ENCODE assay signal across 8 cellular contexts in the genomic region with DNA sequence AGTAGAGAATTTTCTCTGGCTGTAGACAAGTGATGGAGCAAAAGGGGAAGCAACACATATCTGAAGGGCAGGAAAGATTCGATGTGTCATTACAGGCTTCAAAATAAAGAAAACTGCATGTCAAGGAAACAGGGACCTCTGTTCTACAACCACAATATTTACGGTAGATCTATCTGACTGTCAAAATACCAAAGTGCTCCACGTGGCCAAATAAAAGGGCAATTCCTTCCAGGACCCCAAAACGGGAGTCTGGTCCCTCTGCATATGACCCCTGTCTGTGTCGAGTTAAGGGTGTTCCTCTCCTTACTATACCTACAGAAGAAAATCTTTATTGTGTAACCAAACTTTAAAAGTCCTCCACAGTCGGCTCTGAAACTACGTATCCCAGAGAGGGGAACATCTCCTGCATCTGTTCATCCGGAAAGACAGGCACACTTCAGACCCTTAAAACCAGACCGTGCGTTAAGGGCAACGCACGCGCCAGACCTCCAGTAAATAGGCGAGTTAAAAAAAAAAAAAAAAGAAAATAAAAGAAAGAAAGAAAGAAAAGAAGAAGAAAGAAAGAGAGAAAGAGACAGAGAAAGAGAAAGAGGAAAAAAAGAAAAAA. TPM values are rescaled to one million over a fixed set of nuclear protein-coding genes. Genes with fewer than 3 reads are reported as not detected.
A peak's percentile ranks its signal among the peaks of the same experiment; 100 is the strongest.
DNase-seq lines count a peak whose midpoint lies in the region; ATAC-seq and TF ChIP-seq lines count a peak whose summit lies in the region.

No MANE protein-coding gene starts in this region.

- intact Hi-C loops in activated T-helper 1 cell treated with anti-CD3 and anti-CD28 coated beads, Interleukin-12 subunit alpha, Interleukin-12 subunit beta, Interleukin-2, Interleukin-4 antibody, amounts not matched to agents 30 ng/mL and 10 ng/mL and 1 ng/mL, durations not matched to agents 14 hours and 24 hours and 36 hours (cut with micrococcal nuclease), result loop anchor here (1.0 to 5.0 kb wide), 4 partner anchors 184 to 551 kb away; a partner anchor contains a TSS

- H3K4me3 Mint-ChIP-seq in activated T-helper 1 cell treated with anti-CD3 and anti-CD28 coated beads, Interleukin-12 subunit alpha, Interleukin-12 subunit beta, Interleukin-2, Interleukin-4 antibody, amounts not matched to agents 30 ng/mL and 10 ng/mL and 1 ng/mL, durations not matched to agents 14 hours and 24 hours and 36 hours, result peak overlapping the region; percentile 96

- peaks cover 25% of the 10 kb centered on the region for H3K36me3 Mint-ChIP-seq in activated T-helper 1 cell treated with anti-CD3 and anti-CD28 coated beads, Interleukin-12 subunit alpha, Interleukin-12 subunit beta, Interleukin-2, Interleukin-4 antibody, amounts not matched to agents 30 ng/mL and 10 ng/mL and 1 ng/mL, durations not matched to agents 14 hours and 24 hours and 36 hours (ENCODE audit: low read depth)

- peaks cover 31% of the 10 kb centered on the region for H3K36me3 ChIP-seq in BE2C
- H3K36me3 ChIP-seq in HUES6 (ENCODE audit: control insufficient read depth, insufficient read depth, low read length), result peaks cover 7% of the 10 kb centered on the region; the same call in 1 of the 2 replicates
- no peaks in the 10 kb centered on the region for H3K36me3 ChIP-seq in tibial nerve

- no peaks in the 10 kb centered on the region for H3K27me3 Mint-ChIP-seq in activated T-helper 1 cell treated with anti-CD3 and anti-CD28 coated beads, Interleukin-12 subunit alpha, Interleukin-12 subunit beta, Interleukin-2, Interleukin-4 antibody, amounts not matched to agents 30 ng/mL and 10 ng/mL and 1 ng/mL, durations not matched to agents 14 hours and 24 hours and 36 hours (ENCODE audit: insufficient read depth)

- H3K4me1 ChIP-seq in BE2C, result peaks cover 4% of the 10 kb centered on the region
- 0 out of 2 replicates have a peak, but pooled peaks cover 3% of the 10 kb centered on the region for H3K4me1 ChIP-seq in HUES6 (ENCODE audit: control insufficient read depth, insufficient read depth, low read length)
- H3K4me1 ChIP-seq in tibial nerve, result peaks cover 0 to 42% (median 16%) of the 10 kb centered on the region in 4 donors

- H3K9me3 Mint-ChIP-seq in activated T-helper 1 cell treated with anti-CD3 and anti-CD28 coated beads, Interleukin-12 subunit alpha, Interleukin-12 subunit beta, Interleukin-2, Interleukin-4 antibody, amounts not matched to agents 30 ng/mL and 10 ng/mL and 1 ng/mL, durations not matched to agents 14 hours and 24 hours and 36 hours, result peaks cover 13% of the 10 kb centered on the region

- TF ChIP-seq POLR2A in tibial nerve (IDR thresholded peaks at IDR 0.05), result no peak

- H3K9ac ChIP-seq in HUES6 (ENCODE audit: low read length), result peak overlapping the region; percentile 93

- no peaks in the 10 kb centered on the region for H3K9me3 ChIP-seq in BE2C
- no peaks in the 10 kb centered on the region for H3K9me3 ChIP-seq in HUES6 (ENCODE audit: control insufficient read depth, insufficient read depth, low read depth, low read length)
- no peaks in the 10 kb centered on the region for H3K9me3 ChIP-seq in tibial nerve

- no peak for TF ChIP-seq EP300 in tibial nerve (IDR thresholded peaks at IDR 0.05)

- WGBS in tibial nerve, 2 donors, result 2 to 3% methylated on average over 14 of the region's 14 CpGs

- H3K4me3 ChIP-seq in BE2C (ENCODE audit: low read depth, low read length) (peak overlapping the region; percentile 97), HUES6 (ENCODE audit: low read depth, low read length) (peak overlapping the region; percentile 88), tibial nerve (peak overlapping the region; percentile 63 to 84 (median 82))

- DNase-seq in BE2C (no peak), kidney glomerular epithelial cell (lab: John Stamatoyannopoulos, UW) (peak; percentile 11), tibial nerve (ENCODE audit: low spot score in 2 of 2) (no peak), germinal center (ENCODE audit: low spot score) (no peak), NCI-H526 (lab: John Stamatoyannopoulos, UW) (no peak)
- DNase-seq in activated T-helper 1 cell treated with anti-CD3 and anti-CD28 coated beads, Interleukin-12 subunit alpha, Interleukin-12 subunit beta, Interleukin-2, Interleukin-4 antibody, amounts not matched to agents 30 ng/mL and 10 ng/mL and 1 ng/mL, durations not matched to agents 14 hours and 24 hours and 36 hours (ENCODE audit: low spot score), result no peak

- ATAC-seq in GM19351 (IDR thresholded peaks at IDR 0.05; ENCODE audit: unreplicated experiment), result no peak

- peak overlapping the region; percentile 95 for H3K27ac Mint-ChIP-seq in activated T-helper 1 cell treated with anti-CD3 and anti-CD28 coated beads, Interleukin-12 subunit alpha, Interleukin-12 subunit beta, Interleukin-2, Interleukin-4 antibody, amounts not matched to agents 30 ng/mL and 10 ng/mL and 1 ng/mL, durations not matched to agents 14 hours and 24 hours and 36 hours

- no peaks in the 10 kb centered on the region for H3K27me3 ChIP-seq in BE2C
- H3K27me3 ChIP-seq in HUES6 (ENCODE audit: control insufficient read depth, insufficient read depth, low read length), result no peaks in the 10 kb centered on the region
- no peaks in the 10 kb centered on the region for H3K27me3 ChIP-seq in tibial nerve

- peaks cover 33% of the 10 kb centered on the region for H3K4me1 Mint-ChIP-seq in activated T-helper 1 cell treated with anti-CD3 and anti-CD28 coated beads, Interleukin-12 subunit alpha, Interleukin-12 subunit beta, Interleukin-2, Interleukin-4 antibody, amounts not matched to agents 30 ng/mL and 10 ng/mL and 1 ng/mL, durations not matched to agents 14 hours and 24 hours and 36 hours (ENCODE audit: low read depth)

- TF ChIP-seq CTCF in BE2C (IDR thresholded peaks at IDR 0.05; ENCODE audit: low read depth, low read length) (no peak), tibial nerve (IDR thresholded peaks at IDR 0.05) (no peak)

- peak overlapping the region; percentile 80; the same call in 1 of the 2 replicates for H3K27ac ChIP-seq in HUES6 (ENCODE audit: low read depth, low read length)
- peak overlapping the region in 3 of 4 donors; percentile 24 to 81 (median 60) for H3K27ac ChIP-seq in tibial nerve

RNA-seq across cellular contexts. Expression of a gene that starts 0.8 kb away (rescaled TPM):
- polyA plus RNA-seq in BE2C (2012; ENCODE audit: insufficient read depth, insufficient read length, low read depth), result 181 TPM
- total RNA-seq in activated T-helper 1 cell treated with anti-CD3 and anti-CD28 coated beads, Interleukin-12 subunit alpha, Interleukin-12 subunit beta, Interleukin-2, Interleukin-4 antibody, amounts not matched to agents 30 ng/mL and 10 ng/mL and 1 ng/mL, durations not matched to agents 14 hours and 24 hours and 36 hours, result 161 and 169 TPM in 2 replicates
- 10 to 100 TPM; 56.7 to 92.3 (median 68.9) TPM for total RNA-seq in tibial nerve

RNA-seq across cellular contexts. Expression of a gene that starts 47.1 kb away (rescaled TPM):
- polyA plus RNA-seq in BE2C (2012; ENCODE audit: insufficient read depth, insufficient read length, low read depth), result 1.1 TPM
- total RNA-seq in activated T-helper 1 cell treated with anti-CD3 and anti-CD28 coated beads, Interleukin-12 subunit alpha, Interleukin-12 subunit beta, Interleukin-2, Interleukin-4 antibody, amounts not matched to agents 30 ng/mL and 10 ng/mL and 1 ng/mL, durations not matched to agents 14 hours and 24 hours and 36 hours, result 0.18 and 0.59 TPM in 2 replicates
- total RNA-seq in tibial nerve, result 1 to 10 TPM in 3 of 4 donors, under 1 TPM in 1; 0.78 to 3.3 (median 1.6) TPM
